Comparison of ENCODE assay signal across 8 cellular contexts in genomic region chr7:149838992-149839408, GRCh38. TPM values are rescaled to one million over a fixed set of nuclear protein-coding genes. Genes with fewer than 3 reads are reported as not detected.
A peak's percentile ranks its signal among the peaks of the same experiment; 100 is the strongest.
DNase-seq lines count a peak whose midpoint lies in the region; ATAC-seq and TF ChIP-seq lines count a peak whose summit lies in the region.

No MANE protein-coding gene starts in this region.

- no peaks in the 10 kb centered on the region for H3K9me3 Mint-ChIP-seq in activated CD4-positive, alpha-beta T cell treated with anti-CD3 and anti-CD28 coated beads, Interleukin-2, amount 10 ng/mL, durations not matched to agents 7 days and 5 days

- DNase-seq in activated CD4-positive, alpha-beta T cell treated with anti-CD3 and anti-CD28 coated beads, Interleukin-2, amount 10 ng/mL, durations not matched to agents 7 days and 5 days, result no peak
- DNase-seq in activated CD4-positive, alpha-beta T cell treated with anti-CD3 and anti-CD28 coated beads, Interleukin-2, amount 50 U/mL, for 4 hours, result no peak
- DNase-seq in fibroblast of villous mesenchyme (ENCODE audit: low read depth) (no peak), NCI-H2107 (lab: John Stamatoyannopoulos, UW) (no peak), HuH-7 (ENCODE audit: low spot score) (no peak)

- ATAC-seq in SK-N-SH treated with all-trans-retinoic acid at 6 μM for 48 hours (peak; percentile 7), GM18867 (IDR thresholded peaks at IDR 0.05; ENCODE audit: unreplicated experiment) (no peak)

- CTCF ChIA-PET in activated CD4-positive, alpha-beta T cell treated with anti-CD3 and anti-CD28 coated beads, Interleukin-2, amount 10 ng/mL, durations not matched to agents 7 days and 5 days (lab: Charles Lee), result interaction anchor here (1.4 to 3.1 kb wide), 8 partner anchors 10 to 214 kb away, joined by 3 to 20 read pairs (median 4); no protein-coding TSS in a partner anchor

- H3K36me3 ChIP-seq in rectal smooth muscle tissue (ENCODE audit: control insufficient read depth, insufficient read depth, low read length), result no peaks in the 10 kb centered on the region

- POLR2A ChIA-PET in activated CD4-positive, alpha-beta T cell treated with anti-CD3 and anti-CD28 coated beads, Interleukin-2, amount 10 ng/mL, durations not matched to agents 7 days and 5 days (lab: Charles Lee), result interaction anchor here (0.9 to 1.4 kb wide), 2 partner anchors 31 to 541 kb away, joined by 3 to 4 read pairs; no protein-coding TSS in a partner anchor

- peaks cover 8% of the 10 kb centered on the region for H3K36me3 Mint-ChIP-seq in activated CD4-positive, alpha-beta T cell treated with anti-CD3 and anti-CD28 coated beads, Interleukin-2, amount 10 ng/mL, durations not matched to agents 7 days and 5 days (ENCODE audit: low read depth)

- peaks cover 7% of the 10 kb centered on the region for H3K27me3 Mint-ChIP-seq in activated CD4-positive, alpha-beta T cell treated with anti-CD3 and anti-CD28 coated beads, Interleukin-2, amount 10 ng/mL, durations not matched to agents 7 days and 5 days

- no peak for TF ChIP-seq CTCF in fibroblast of villous mesenchyme (IDR thresholded peaks at IDR 0.05; ENCODE audit: insufficient read depth, low read depth, low read length)

- peak overlapping the region; percentile 58 for H3K27ac Mint-ChIP-seq in activated CD4-positive, alpha-beta T cell treated with anti-CD3 and anti-CD28 coated beads, Interleukin-2, amount 10 ng/mL, durations not matched to agents 7 days and 5 days

- H3K9ac ChIP-seq in rectal smooth muscle tissue (ENCODE audit: low read length), result peak overlapping the region; percentile 42

- H3K4me3 ChIP-seq in fibroblast of villous mesenchyme (ENCODE audit: low read depth, low read length), result peak overlapping the region; percentile 77
- peak overlapping the region; percentile 72 for H3K4me3 ChIP-seq in rectal smooth muscle tissue (ENCODE audit: low read length)

- H3K27me3 ChIP-seq in rectal smooth muscle tissue (ENCODE audit: control insufficient read depth, insufficient read depth, low read length), result no peaks in the 10 kb centered on the region

- H3K27ac ChIP-seq in rectal smooth muscle tissue (ENCODE audit: low read depth, low read length), result peak overlapping the region; percentile 90

- peaks cover 10% of the 10 kb centered on the region for H3K4me1 ChIP-seq in rectal smooth muscle tissue (ENCODE audit: control insufficient read depth, insufficient read depth, low read length)

- H3K4me3 Mint-ChIP-seq in activated CD4-positive, alpha-beta T cell treated with anti-CD3 and anti-CD28 coated beads, Interleukin-2, amount 10 ng/mL, durations not matched to agents 7 days and 5 days, result peak overlapping the region; percentile 80

- peaks cover 26% of the 10 kb centered on the region for H3K4me1 Mint-ChIP-seq in activated CD4-positive, alpha-beta T cell treated with anti-CD3 and anti-CD28 coated beads, Interleukin-2, amount 10 ng/mL, durations not matched to agents 7 days and 5 days

TF ChIP-seq in SK-N-SH treated with all-trans-retinoic acid at 6 μM for 48 hours, 23 proteins besides CTCF, POLR2A, EP300 and RAD21:
- no peak for TF ChIP-seq ARNTL (CRISPR knock-in tag; IDR thresholded peaks at IDR 0.05; ENCODE audit: borderline replicate concordance, low read depth)
- TF ChIP-seq ZNF70 (CRISPR knock-in tag; IDR thresholded peaks at IDR 0.05), result no peak
- no peak for TF ChIP-seq CREB5 (CRISPR knock-in tag; IDR thresholded peaks at IDR 0.05; ENCODE audit: low read depth)
- TF ChIP-seq OSR1 (CRISPR knock-in tag; IDR thresholded peaks at IDR 0.05), result no peak
- TF ChIP-seq TOX (CRISPR knock-in tag; IDR thresholded peaks at IDR 0.05; ENCODE audit: borderline replicate concordance), result no peak
- TF ChIP-seq ZFP30 (CRISPR knock-in tag; IDR thresholded peaks at IDR 0.05), result no peak
- no peak for TF ChIP-seq SNAI2 (CRISPR knock-in tag; IDR thresholded peaks at IDR 0.05)
- TF ChIP-seq ZNF565 (CRISPR knock-in tag; conservative IDR thresholded peaks at IDR 0.05; ENCODE audit: low read depth), result no peak
- TF ChIP-seq PPARA (CRISPR knock-in tag; IDR thresholded peaks at IDR 0.05; ENCODE audit: borderline replicate concordance), result no peak
- no peak for TF ChIP-seq ESRRG (CRISPR knock-in tag; IDR thresholded peaks at IDR 0.05)
- no peak for TF ChIP-seq CSDC2 (CRISPR knock-in tag; IDR thresholded peaks at IDR 0.05)

RNA-seq across cellular contexts. Expression of gene ZNF862, which starts 0.8 kb away (rescaled TPM):
- total RNA-seq in activated CD4-positive, alpha-beta T cell treated with anti-CD3 and anti-CD28 coated beads, Interleukin-2, amount 10 ng/mL, durations not matched to agents 7 days and 5 days, result 10 to 100 TPM; 31.3 to 35.8 TPM
- 7.4 and 8.2 TPM in 2 replicates for total RNA-seq in fibroblast of villous mesenchyme

RNA-seq across cellular contexts. Expression of gene ATP6V0E2, which starts 34.8 kb away (rescaled TPM):
- 10 to 100 TPM; 69.0 to 76.1 TPM for total RNA-seq in activated CD4-positive, alpha-beta T cell treated with anti-CD3 and anti-CD28 coated beads, Interleukin-2, amount 10 ng/mL, durations not matched to agents 7 days and 5 days
- total RNA-seq in fibroblast of villous mesenchyme, result 11.2 and 13.9 TPM in 2 replicates
